8 cellular contexts compared by ENCODE assay signal in genomic region chr11:3808846-3809623, GRCh38. TPM values are rescaled to one million over a fixed set of nuclear protein-coding genes. Genes with fewer than 3 reads are reported as not detected.
DNase-seq lines count a peak whose midpoint lies in the region; ATAC-seq and TF ChIP-seq lines count a peak whose summit lies in the region.

No MANE protein-coding gene starts in this region.

- no peak for TF ChIP-seq POLR2A in HCT116 (IDR thresholded peaks at IDR 0.05; ENCODE audit: borderline replicate concordance, extremely low read depth, insufficient read depth, insufficient read length)
- TF ChIP-seq POLR2A in right lobe of liver (IDR thresholded peaks at IDR 0.05): no peak
- no peak for TF ChIP-seq POLR2A in testis (IDR thresholded peaks at IDR 0.05)

- H4K20me1 ChIP-seq in HCT116 (ENCODE audit: insufficient read depth): no peaks in the 10 kb centered on the region

- H3K4me2 ChIP-seq in HCT116 (ENCODE audit: low read length): peak overlapping the region; percentile 90

- intact Hi-C loops in activated CD4-positive, alpha-beta T cell treated with anti-CD3 and anti-CD28 coated beads for 36 hours (cut with DNase I, micrococcal nuclease): loop anchor here (1.0 to 10.0 kb wide), 8 partner anchors 12 to 354 kb away; partner anchors contain the start of gene NUP98 (in 2 of the 2)
- intact Hi-C loops in HCT116 (cut with micrococcal nuclease) (loop anchor here (1.0 kb wide), 1 partner anchor 263 kb away; no protein-coding TSS in a partner anchor), right lobe of liver (cut with DNase I) (no loop called here), testis (cut with DNase I; ENCODE audit: low total_unique reads) (no loop called here)

- H3K9me2 ChIP-seq in HCT116 (ENCODE audit: insufficient read depth): no peaks in the 10 kb centered on the region

- peak; percentile 61 for DNase-seq in activated CD4-positive, alpha-beta T cell treated with anti-CD3 and anti-CD28 coated beads for 36 hours
- no peak for DNase-seq in activated CD4-positive, alpha-beta T cell treated with anti-CD3 and anti-CD28 coated beads for 1 hour
- DNase-seq in HCT116 (ENCODE audit: low read depth, low spot score) (peak; percentile 62), LoVo (ENCODE audit: low spot score) (peak; percentile 71), SKM-1 treated with dmso at 0.1 percent for 144 hours (lab: John Stamatoyannopoulos, UW; ENCODE audit: unreplicated experiment) (peak; percentile 62), chondrocyte (ENCODE audit: low spot score) (no peak), right lobe of liver (peak in 1 of 3 donors; percentile 70), testis (no peak)

- RAD21 ChIA-PET in HCT116 (lab: Charles Lee; ENCODE audit: low non-redundant PET in 1 of 2, low total read pairs in 2 of 2, uncharacterized antibody in 2 of 2, unreplicated experiment in 2 of 2): no interaction called here

- peak overlapping the region; percentile 43 for H3K27ac ChIP-seq in HCT116 (ENCODE audit: low read depth, low read length)
- peak overlapping the region; percentile 41 to 65 (median 60) for H3K27ac ChIP-seq in right lobe of liver
- peak overlapping the region in 1 of 2 donors; percentile 6 for H3K27ac ChIP-seq in testis

- H3K4me1 Mint-ChIP-seq in activated CD4-positive, alpha-beta T cell treated with anti-CD3 and anti-CD28 coated beads for 36 hours: peaks cover 22% of the 10 kb centered on the region
- peaks cover 17% of the 10 kb centered on the region for H3K4me1 Mint-ChIP-seq in chondrocyte (ENCODE audit: low read depth)

- H3K9me3 Mint-ChIP-seq in activated CD4-positive, alpha-beta T cell treated with anti-CD3 and anti-CD28 coated beads for 36 hours (ENCODE audit: low read depth): no peaks in the 10 kb centered on the region
- no peaks in the 10 kb centered on the region for H3K9me3 Mint-ChIP-seq in chondrocyte (ENCODE audit: low read depth)

- 2% methylated on average over 4 of the region's 7 CpGs for WGBS in right lobe of liver (ENCODE audit: insufficient coverage, low coverage, low lambda C conversion rate, missing lambda C conversion rate)
- 18 to 21% methylated on average over 7 of the region's 7 CpGs for WGBS in testis, 2 donors

- peaks cover 3% of the 10 kb centered on the region for H3K36me3 Mint-ChIP-seq in activated CD4-positive, alpha-beta T cell treated with anti-CD3 and anti-CD28 coated beads for 36 hours (ENCODE audit: low read depth)
- H3K36me3 Mint-ChIP-seq in chondrocyte (ENCODE audit: low read depth): no peaks in the 10 kb centered on the region

- H2AFZ ChIP-seq in HCT116 (ENCODE audit: low read depth, low read length, poor library complexity, severe bottlenecking): peak overlapping the region; percentile 50

- TF ChIP-seq RAD21 in HCT116 (IDR thresholded peaks at IDR 0.05; ENCODE audit: low read depth): peak; percentile 77

- TF ChIP-seq CTCF in HCT116 (IDR thresholded peaks at IDR 0.05 in 2 of 3, conservative IDR thresholded peaks at IDR 0.05 in 1 of 3; ENCODE audit: borderline replicate concordance in 1 of 3, insufficient read depth in 1 of 3, low read depth in 2 of 3, low read length in 2 of 3): peak; percentile 46 to 67 (median 58); a peak in 5 of 6 replicates
- peak; percentile 64 for TF ChIP-seq CTCF in chondrocyte (IDR thresholded peaks at IDR 0.05)
- peak; percentile 38 to 61 (median 59) for TF ChIP-seq CTCF in right lobe of liver (IDR thresholded peaks at IDR 0.05)
- TF ChIP-seq CTCF in testis (IDR thresholded peaks at IDR 0.05): peak in 1 of 3 experiments; percentile 7

- H3K27me3 ChIP-seq in HCT116 (ENCODE audit: insufficient read depth, low read length) (no peaks in the 10 kb centered on the region), right lobe of liver (no peaks in the 10 kb centered on the region), testis (no peaks in the 10 kb centered on the region)

- peak; percentile 82 for ATAC-seq in activated CD4-positive, alpha-beta T cell treated with anti-CD3 and anti-CD28 coated beads for 36 hours
- ATAC-seq in HCT116 (peak; percentile 78), right lobe of liver (peak; percentile 83 to 90 (median 88))

- H3K9me3 ChIP-seq in HCT116 (ENCODE audit: control insufficient read depth in 1 of 2, insufficient read depth in 1 of 2, low read depth in 1 of 2, low read length in 2 of 2): no peaks in the 10 kb centered on the region
- H3K9me3 ChIP-seq in right lobe of liver: no peaks in the 10 kb centered on the region
- no peaks in the 10 kb centered on the region for H3K9me3 ChIP-seq in testis

- no peaks in the 10 kb centered on the region for H3K27me3 Mint-ChIP-seq in activated CD4-positive, alpha-beta T cell treated with anti-CD3 and anti-CD28 coated beads for 36 hours
- H3K27me3 Mint-ChIP-seq in chondrocyte (ENCODE audit: low read depth): no peaks in the 10 kb centered on the region

- peaks cover 5 to 23% of the 10 kb centered on the region in 2 experiments; a peak in 3 of 4 replicates for H3K4me1 ChIP-seq in HCT116 (ENCODE audit: control insufficient read depth in 1 of 2, insufficient read depth in 2 of 2, low read length in 2 of 2)
- peaks cover 0 to 11% (median 2%) of the 10 kb centered on the region in 4 donors for H3K4me1 ChIP-seq in right lobe of liver
- peaks cover 6% of the 10 kb centered on the region for H3K4me1 ChIP-seq in testis

- peak overlapping the region; percentile 93 for H3K4me3 Mint-ChIP-seq in activated CD4-positive, alpha-beta T cell treated with anti-CD3 and anti-CD28 coated beads for 36 hours
- H3K4me3 Mint-ChIP-seq in chondrocyte (ENCODE audit: unreplicated experiment): peak overlapping the region; percentile 96

- CTCF ChIA-PET in activated CD4-positive, alpha-beta T cell treated with anti-CD3 and anti-CD28 coated beads for 36 hours (lab: Charles Lee): interaction anchor here (0.6 to 5.5 kb wide), 34 partner anchors 10 to 286 kb away, joined by 3 to 47 read pairs (median 4); partner anchors contain the start of gene NUP98
- CTCF ChIA-PET in HCT116 (lab: Charles Lee): interaction anchor here (0.6 to 3.3 kb wide), 9 partner anchors 11 to 264 kb away, joined by 3 to 22 read pairs (median 6); partner anchors contain the start of genes NUP98 and STIM1

- POLR2A ChIA-PET in activated CD4-positive, alpha-beta T cell treated with anti-CD3 and anti-CD28 coated beads for 36 hours (lab: Charles Lee): interaction anchor here (0.6 to 1.8 kb wide), 2 partner anchors 11 to 24 kb away, joined by 5 to 7 read pairs; partner anchors contain the start of gene NUP98
- POLR2A ChIA-PET in HCT116 (lab: Charles Lee): interaction anchor here (1.1 to 2.0 kb wide), 3 partner anchors 10 to 15 kb away, joined by 3 to 7 read pairs (median 3); partner anchors contain the start of gene NUP98

- peak overlapping the region; percentile 81 for H3K9ac ChIP-seq in HCT116 (ENCODE audit: low read length)

- peak overlapping the region; percentile 66 for H3K27ac Mint-ChIP-seq in activated CD4-positive, alpha-beta T cell treated with anti-CD3 and anti-CD28 coated beads for 36 hours
- H3K27ac Mint-ChIP-seq in chondrocyte (ENCODE audit: unreplicated experiment): no peak overlapping the region

- H3K36me3 ChIP-seq in HCT116 (ENCODE audit: control insufficient read depth in 1 of 2, insufficient read depth in 2 of 2, low read length in 2 of 2) (no peaks in the 10 kb centered on the region; a peak in 1 of 4 replicates), right lobe of liver (no peaks in the 10 kb centered on the region), testis (ENCODE audit: low read depth, missing control alignments) (no peaks in the 10 kb centered on the region)

- BruUV-seq in HCT116 (replicated peaks; lab: Mats Ljungman, UMichigan): TSS peak; percentile 53

- H3K4me3 ChIP-seq in HCT116 (replicated peaks in 1 of 2; ENCODE audit: low read depth in 1 of 2, low read length in 2 of 2) (peak overlapping the region; percentile 81 to 85), right lobe of liver (peak overlapping the region; percentile 79 to 91 (median 85)), testis (peak overlapping the region; percentile 53 to 69)

- H3K79me2 ChIP-seq in HCT116 (ENCODE audit: insufficient read depth, low read length): no peaks in the 10 kb centered on the region

TF ChIP-seq in HCT116, 20 proteins besides CTCF, POLR2A, EP300 and RAD21 (continues in another document):
- TF ChIP-seq SRF (IDR thresholded peaks at IDR 0.05; ENCODE audit: low read depth): no peak
- no peak for TF ChIP-seq ZFX (IDR thresholded peaks at IDR 0.05)
- TF ChIP-seq CEBPB (IDR thresholded peaks at IDR 0.05; ENCODE audit: low read depth): no peak
- TF ChIP-seq SIN3A (IDR thresholded peaks at IDR 0.05; ENCODE audit: low read depth): no peak
- no peak for TF ChIP-seq EZH2phosphoT487 (IDR thresholded peaks at IDR 0.05; ENCODE audit: borderline replicate concordance)

RNA-seq across cellular contexts. Expression of gene PGAP2, which starts 0.7 kb away (rescaled TPM):
- total RNA-seq in activated CD4-positive, alpha-beta T cell treated with anti-CD3 and anti-CD28 coated beads for 36 hours: 10 to 100 TPM; 33.6 to 39.2 TPM
- total RNA-seq in HCT116 (2021; ENCODE audit: unreplicated experiment): 30.5 TPM
- 49.7 and 50.6 TPM in 2 replicates for polyA plus RNA-seq in HCT116 (2012)
- 12.7 to 15.8 TPM (median 14.4 TPM) in 3 replicates for total RNA-seq in chondrocyte
- total RNA-seq in right lobe of liver: 10 to 100 TPM; 14.8 to 26.8 (median 17.9) TPM
- total RNA-seq in testis: 10 to 100 TPM; 40.5 to 56.8 TPM
- 54.4 TPM for polyA plus RNA-seq in testis (ENCODE audit: insufficient read depth, low read depth, low replicate concordance)

RNA-seq across cellular contexts. Expression of gene NUP98, which starts 11.7 kb away (rescaled TPM):
- 100 to 1,000 TPM in 1 of 2 experiments, 10 to 100 TPM in 1; 96.0 to 134 TPM for total RNA-seq in activated CD4-positive, alpha-beta T cell treated with anti-CD3 and anti-CD28 coated beads for 36 hours
- total RNA-seq in HCT116 (2021; ENCODE audit: unreplicated experiment): 98.4 TPM
- polyA plus RNA-seq in HCT116 (2012): 80.0 and 82.3 TPM in 2 replicates
- total RNA-seq in chondrocyte: 47.8 to 61.6 TPM (median 52.7 TPM) in 3 replicates
- 10 to 100 TPM; 29.7 to 69.0 (median 34.3) TPM for total RNA-seq in right lobe of liver
- 100 to 1,000 TPM; 211 to 354 TPM for total RNA-seq in testis
- 280 TPM for polyA plus RNA-seq in testis (ENCODE audit: insufficient read depth, low read depth, low replicate concordance)

RNA-seq across cellular contexts. Expression of gene RHOG, which starts 31.7 kb away (rescaled TPM):
- 100 to 1,000 TPM; 157 to 180 TPM for total RNA-seq in activated CD4-positive, alpha-beta T cell treated with anti-CD3 and anti-CD28 coated beads for 36 hours
- total RNA-seq in HCT116 (2021; ENCODE audit: unreplicated experiment) (49.1 TPM), chondrocyte (36.8 to 44.8 TPM (median 38.9 TPM) in 3 replicates), right lobe of liver (10 to 100 TPM; 13.9 to 31.5 (median 22.0) TPM), testis (10 to 100 TPM; 36.1 to 58.3 TPM)
- polyA plus RNA-seq in HCT116 (2012): 57.6 and 69.9 TPM in 2 replicates
- polyA plus RNA-seq in testis (ENCODE audit: insufficient read depth, low read depth, low replicate concordance): 37.1 TPM

RNA-seq across cellular contexts. Expression of gene STIM1, which starts 46.4 kb away (rescaled TPM):
- 10 to 100 TPM; 60.0 to 62.6 TPM for total RNA-seq in activated CD4-positive, alpha-beta T cell treated with anti-CD3 and anti-CD28 coated beads for 36 hours
- total RNA-seq in HCT116 (2021; ENCODE audit: unreplicated experiment): 22.3 TPM
- polyA plus RNA-seq in HCT116 (2012): 21.8 and 42.9 TPM in 2 replicates
- 38.5 to 50.7 TPM (median 46.7 TPM) in 3 replicates for total RNA-seq in chondrocyte
- total RNA-seq in right lobe of liver: 10 to 100 TPM; 36.4 to 48.0 (median 40.5) TPM
- 10 to 100 TPM; 78.2 to 87.1 TPM for total RNA-seq in testis
- polyA plus RNA-seq in testis (ENCODE audit: insufficient read depth, low read depth, low replicate concordance): 95.5 TPM

Comparison
In these comparisons a context has a peak if more than half of its experiments do, and no peak if none do; other contexts are left out.
1. DNase-seq: peak in activated CD4-positive, alpha-beta T cell treated with anti-CD3 and anti-CD28 coated beads for 36 hours (single experiment), HCT116 (single experiment), LoVo (single experiment) and SKM-1 treated with dmso at 0.1 percent for 144 hours (single experiment); none in activated CD4-positive, alpha-beta T cell treated with anti-CD3 and anti-CD28 coated beads for 1 hour (single experiment), chondrocyte (single experiment) and testis (single experiment).
2. intact Hi-C loops: an anchor here in activated CD4-positive, alpha-beta T cell treated with anti-CD3 and anti-CD28 coated beads for 36 hours (1.0 to 10.0 kb wide) and HCT116 (1.0 kb wide); none called in right lobe of liver and testis.
3. Peak in every context shown above with its lines, with median percentiles within 50 percentile points of each other: ATAC-seq and H3K4me3 ChIP-seq.